Comparison of ENCODE assay signal across 9 cellular contexts in the genomic region with DNA sequence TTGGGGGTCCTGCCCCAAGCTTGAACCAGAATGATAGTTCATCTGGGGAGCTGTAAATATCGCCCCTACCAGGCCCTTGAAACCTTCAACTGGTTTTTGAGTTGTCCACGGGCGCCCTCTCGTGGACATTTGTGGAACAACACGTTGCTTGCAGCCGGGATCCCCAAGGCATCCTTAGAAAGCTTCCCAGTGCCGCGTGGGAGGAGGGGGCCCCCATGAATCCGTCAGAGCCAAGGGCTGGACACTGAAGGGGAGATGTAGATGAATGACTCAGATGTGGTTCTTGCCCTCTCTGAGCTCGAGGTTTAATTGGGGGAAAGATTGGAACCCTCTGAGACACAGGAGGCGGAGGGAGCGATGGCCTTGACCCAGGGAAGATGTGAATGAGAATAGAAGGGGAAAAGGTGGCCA. TPM values are rescaled to one million over a fixed set of nuclear protein-coding genes. Genes with fewer than 3 reads are reported as not detected.
DNase-seq lines count a peak whose midpoint lies in the region; ATAC-seq lines count a peak whose summit lies in the region.
"Had no signal": no experiment of that assay in that cellular context is flagged by ENCODE, and none has a peak within 500 bp of the region (broad histone marks: within the 10 kb centered on the region; RNA-seq: fewer than 3 reads in every experiment).

No MANE protein-coding gene starts in this region.

- ATAC-seq in left lobe of liver (peak; percentile 87), HG03442 (IDR thresholded peaks at IDR 0.05; ENCODE audit: unreplicated experiment) (no peak)

- DNase-seq in NCI-H146 (lab: John Stamatoyannopoulos, UW), result peak; percentile 19
- no peak for DNase-seq in NCI-H146 treated with DMSO at 0.1 percent for 48 hours (lab: John Stamatoyannopoulos, UW; ENCODE audit: unreplicated experiment)
- DNase-seq in NCI-H1694 treated with DMSO at 0.1 percent for 48 hours (lab: John Stamatoyannopoulos, UW), result peak; percentile 61
- peak; percentile 49 for DNase-seq in activated CD4-positive, alpha-beta T cell treated with anti-CD3 and anti-CD28 coated beads for 1 hour
- peak; percentile 46 for DNase-seq in central memory CD4-positive, alpha-beta T cell
- peak; percentile 74 for DNase-seq in left lobe of liver (ENCODE audit: low spot score)
- DNase-seq in stimulated activated CD4-positive, alpha-beta T cell treated with anti-CD3 and anti-CD28 coated beads, Interleukin-4, amount 100 ng/mL, for 24 hours, result peak; percentile 72

RNA-seq across cellular contexts. Expression of a gene that starts 31.8 kb away (rescaled TPM):
- total RNA-seq in left lobe of liver, result 19,737 TPM
- total RNA-seq: mononuclear cell had no signal

RNA-seq across cellular contexts. Expression of a gene that starts 38.6 kb away (rescaled TPM):
- 4,103 TPM for total RNA-seq in left lobe of liver
- total RNA-seq: mononuclear cell had no signal
